Comparison of ENCODE assay signal across 8 cellular contexts in the genomic region with DNA sequence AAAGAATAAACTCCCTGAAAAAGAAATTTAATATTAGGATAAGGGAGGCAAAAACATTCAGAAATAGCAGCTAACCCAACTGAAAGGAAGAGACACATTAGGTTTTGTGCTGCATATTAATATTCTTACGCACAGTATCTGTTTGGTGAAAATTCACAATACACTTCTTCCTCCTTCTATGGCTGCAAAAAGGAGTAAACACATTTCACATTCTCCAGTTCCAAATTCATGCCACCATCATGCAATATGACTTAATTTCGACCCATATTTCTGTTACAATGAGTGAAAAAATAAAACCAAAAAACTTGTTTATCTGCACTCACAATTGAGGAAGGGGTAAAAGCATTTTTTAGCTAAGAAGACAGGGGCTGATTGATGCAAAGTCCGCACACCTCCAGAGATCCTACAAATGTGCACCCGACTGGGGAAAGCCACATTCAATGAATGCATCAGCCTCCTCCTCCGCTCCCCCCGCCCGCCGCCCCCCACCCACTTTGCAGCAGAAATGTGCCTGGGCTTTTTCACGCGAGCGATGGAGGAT. TPM values are rescaled to one million over a fixed set of nuclear protein-coding genes. Genes with fewer than 3 reads are reported as not detected.
DNase-seq lines count a peak whose midpoint lies in the region; ATAC-seq, FAIRE-seq and TF ChIP-seq lines count a peak whose summit lies in the region.

No MANE protein-coding gene starts in this region.

- peak overlapping the region; percentile 73 for H3K9ac ChIP-seq in HUES64 (ENCODE audit: low read depth, low read length)
- H3K9ac ChIP-seq in HepG2 (ENCODE audit: insufficient read depth, low read depth, low read length) = peak overlapping the region; percentile 64

- no peak for FAIRE-seq in HepG2 (lab: Jason Lieb, UNC)

- H3K4me3 ChIP-seq in HUES64 (ENCODE audit: low read length) (peak overlapping the region; percentile 91), HepG2 (replicated peaks in 1 of 3; ENCODE audit: insufficient read depth in 1 of 3, low read depth in 2 of 3, low read length in 3 of 3) (peak overlapping the region; percentile 77 to 92 (median 84)), tibial nerve (peak overlapping the region; percentile 65 to 91 (median 76))

- H3K27ac ChIP-seq in HUES64 (ENCODE audit: low read depth, low read length) = peak overlapping the region; percentile 84
- H3K27ac ChIP-seq in angular gyrus (ENCODE audit: low read depth, low read length) = peak overlapping the region; percentile 73
- no peak overlapping the region for H3K27ac ChIP-seq in HepG2 (ENCODE audit: extremely low read length, insufficient read depth, low read length)
- H3K27ac ChIP-seq in tibial nerve = peak overlapping the region; percentile 90 to 95 (median 92)

- no peak overlapping the region for H2AFZ ChIP-seq in HepG2 (ENCODE audit: low read length)

- ATAC-seq in HepG2 (no peak), GM21825 (IDR thresholded peaks at IDR 0.05; ENCODE audit: unreplicated experiment) (no peak), GM19397 (IDR thresholded peaks at IDR 0.05; ENCODE audit: unreplicated experiment) (no peak)

- TF ChIP-seq CTCF in CD14-positive monocyte (IDR thresholded peaks at IDR 0.05) (no peak), HepG2 (CRISPR knock-in tag; IDR thresholded peaks at IDR 0.05) (no peak), tibial nerve (IDR thresholded peaks at IDR 0.05) (no peak)

- H3K79me2 ChIP-seq in HepG2 (ENCODE audit: insufficient read depth, low read length) = peaks cover 55% of the 10 kb centered on the region

- H3K4me1 Mint-ChIP-seq in CD14-positive monocyte = peaks cover 43% of the 10 kb centered on the region

- BruUV-seq in HepG2 (replicated peaks; lab: Mats Ljungman, UMichigan) = no TSS peak

- peaks cover 0 to 2% (median 0%) of the 10 kb centered on the region in 3 donors for H3K27me3 Mint-ChIP-seq in CD14-positive monocyte (ENCODE audit: low read depth in 3 of 3)

- TF ChIP-seq EP300 in HepG2 (IDR thresholded peaks at IDR 0.05; ENCODE audit: low read depth in 2 of 2, low read length in 2 of 2) = no peak
- TF ChIP-seq EP300 in HepG2 (CRISPR knock-in tag; IDR thresholded peaks at IDR 0.05; ENCODE audit: borderline replicate concordance) = no peak
- TF ChIP-seq EP300 in tibial nerve (IDR thresholded peaks at IDR 0.05) = no peak

- peaks cover 39% of the 10 kb centered on the region for H3K4me1 ChIP-seq in HUES64 (ENCODE audit: insufficient read depth, low read length)
- H3K4me1 ChIP-seq in HepG2 (ENCODE audit: insufficient read depth, low read length) = peaks cover 21% of the 10 kb centered on the region
- peaks cover 0 to 51% (median 26%) of the 10 kb centered on the region in 4 donors for H3K4me1 ChIP-seq in tibial nerve

- peak overlapping the region; percentile 90 to 96 for H3K4me3 Mint-ChIP-seq in CD14-positive monocyte

- peaks cover 6% of the 10 kb centered on the region in 2 donors for H3K36me3 Mint-ChIP-seq in CD14-positive monocyte

- TF ChIP-seq POLR2A in HepG2 (IDR thresholded peaks at IDR 0.05; ENCODE audit: insufficient read depth in 1 of 2, low read depth in 2 of 2, low read length in 2 of 2) = no peak
- no peak for TF ChIP-seq POLR2A in tibial nerve (IDR thresholded peaks at IDR 0.05)

- no peaks in the 10 kb centered on the region; the same call in 1 of the 2 replicates for H4K20me1 ChIP-seq in HepG2 (ENCODE audit: insufficient read depth, low read length)

- POLR2A ChIA-PET in HepG2 (lab: Yijun Ruan, JAX) = no interaction called here

- peak overlapping the region in 6 of 7 donors; percentile 48 to 83 (median 76) for H3K27ac Mint-ChIP-seq in CD14-positive monocyte

- 1% methylated on average over 11 of the region's 11 CpGs for WGBS in HUES64
- 2% methylated on average over 8 of the region's 11 CpGs for whole genome bisulfite sequencing in HepG2 (ENCODE audit: low lambda C conversion rate)
- 0 to 1% methylated on average over 11 of the region's 11 CpGs for WGBS in tibial nerve, 2 donors

- CTCF ChIA-PET in HepG2 (lab: Yijun Ruan, JAX; ENCODE audit: low intra/inter-chr PET ratio, low total read pairs) = no interaction called here

- intact Hi-C loops in CD14-positive monocyte (cut with micrococcal nuclease) = no loop called here
- intact Hi-C loops in HepG2 (cut with micrococcal nuclease; ENCODE audit: unreplicated experiment) = loop anchor here (5.0 kb wide), 1 partner anchor 55 kb away; no protein-coding TSS in a partner anchor

- no peaks in the 10 kb centered on the region for H3K9me3 ChIP-seq in HUES64 (ENCODE audit: insufficient read depth, low read depth, low read length)
- no peaks in the 10 kb centered on the region for H3K9me3 ChIP-seq in HepG2 (ENCODE audit: low read length)
- no peaks in the 10 kb centered on the region for H3K9me3 ChIP-seq in tibial nerve

- no peak for TF ChIP-seq RAD21 in HepG2 (CRISPR knock-in tag; IDR thresholded peaks at IDR 0.05)

- H3K4me2 ChIP-seq in HepG2 (ENCODE audit: low read depth, low read length) = peak overlapping the region; percentile 84

- H3K36me3 ChIP-seq in HUES64 (ENCODE audit: insufficient read depth, low read length) (peaks cover 12% of the 10 kb centered on the region), HepG2 (replicated peaks in 1 of 2; ENCODE audit: control insufficient read depth in 1 of 2, insufficient read depth in 2 of 2, low read length in 2 of 2) (peaks cover 0 to 1% of the 10 kb centered on the region in 2 experiments; a peak in 4 of 5 replicates), tibial nerve (no peaks in the 10 kb centered on the region)

- in situ Hi-C loops in HepG2 (cut with HindIII; ENCODE audit: extremely low pct_ligation_motif_present, low pct_unique_long_range_greater_than_20kb) = no loop called here

- no peaks in the 10 kb centered on the region for H3K27me3 ChIP-seq in HUES64 (ENCODE audit: insufficient read depth, low read length)
- H3K27me3 ChIP-seq in HepG2 (ENCODE audit: control insufficient read depth in 1 of 2, insufficient read depth in 2 of 2, low read length in 2 of 2) = no peaks in the 10 kb centered on the region; a peak in 1 of 5 replicates
- H3K27me3 ChIP-seq in tibial nerve = no peaks in the 10 kb centered on the region

- no peak for DNase-seq in CD14-positive monocyte (ENCODE audit: low spot score)
- no peak for DNase-seq in HepG2 (ENCODE audit: low spot score)
- DNase-seq in tibial nerve (ENCODE audit: low spot score in 2 of 2) = no peak
- DNase-seq in COLO829 (ENCODE audit: low spot score) = no peak

- no peaks in the 10 kb centered on the region for H3K9me3 Mint-ChIP-seq in CD14-positive monocyte

TF ChIP-seq in HepG2, 621 proteins besides CTCF, POLR2A, EP300 and RAD21 (continues in another document):
- TF ChIP-seq DNMT3B (CRISPR knock-in tag; conservative IDR thresholded peaks at IDR 0.05) (no peak), KLF15 (CRISPR knock-in tag; IDR thresholded peaks at IDR 0.05; ENCODE audit: borderline replicate concordance) (no peak), FOXA3 (CRISPR knock-in tag; IDR thresholded peaks at IDR 0.05) (no peak)
- TF ChIP-seq, protein P1, sequence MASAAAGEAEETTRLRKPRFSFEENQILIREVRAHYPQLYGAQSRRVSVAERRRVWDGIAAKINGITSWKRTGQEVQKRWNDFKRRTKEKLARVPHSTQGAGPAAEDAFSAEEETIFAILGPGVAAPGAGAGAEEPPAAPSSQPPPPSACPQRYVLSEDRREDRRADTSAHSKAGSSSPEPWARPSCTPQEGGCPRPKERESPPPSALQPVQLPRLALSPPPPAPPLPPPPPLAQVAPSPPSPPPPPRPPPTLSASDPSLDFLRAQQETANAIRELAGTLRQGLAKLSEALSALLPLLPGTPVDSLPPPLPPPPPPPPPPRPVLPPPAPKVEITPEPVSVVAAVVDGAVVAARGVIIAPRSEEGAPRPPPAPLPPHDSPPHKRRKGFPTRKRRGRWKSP (CRISPR knock-in tag; IDR thresholded peaks at IDR 0.05) = no peak
- TF ChIP-seq, protein P2, sequence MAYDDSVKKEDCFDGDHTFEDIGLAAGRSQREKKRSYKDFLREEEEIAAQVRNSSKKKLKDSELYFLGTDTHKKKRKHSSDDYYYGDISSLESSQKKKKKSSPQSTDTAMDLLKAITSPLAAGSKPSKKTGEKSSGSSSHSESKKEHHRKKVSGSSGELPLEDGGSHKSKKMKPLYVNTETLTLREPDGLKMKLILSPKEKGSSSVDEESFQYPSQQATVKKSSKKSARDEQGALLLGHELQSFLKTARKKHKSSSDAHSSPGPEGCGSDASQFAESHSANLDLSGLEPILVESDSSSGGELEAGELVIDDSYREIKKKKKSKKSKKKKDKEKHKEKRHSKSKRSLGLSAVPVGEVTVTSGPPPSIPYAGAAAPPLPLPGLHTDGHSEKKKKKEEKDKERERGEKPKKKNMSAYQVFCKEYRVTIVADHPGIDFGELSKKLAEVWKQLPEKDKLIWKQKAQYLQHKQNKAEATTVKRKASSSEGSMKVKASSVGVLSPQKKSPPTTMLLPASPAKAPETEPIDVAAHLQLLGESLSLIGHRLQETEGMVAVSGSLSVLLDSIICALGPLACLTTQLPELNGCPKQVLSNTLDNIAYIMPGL (CRISPR knock-in tag; IDR thresholded peaks at IDR 0.05; ENCODE audit: borderline replicate concordance in 1 of 2, low read depth in 1 of 2) = no peak; a peak in 1 of 4 replicates

RNA-seq across cellular contexts. Expression of a gene that starts 1.0 kb away (rescaled TPM):
- polyA plus RNA-seq in CD14-positive monocyte (1 to 10 TPM; 1.0 to 1.2 TPM), HepG2 (2011; rRNA removed) (9.7 and 10.4 TPM in 2 replicates)
- 21.9 TPM for polyA plus RNA-seq in HUES64 (2013, experiment 1 of 2)
- 22.4 TPM for polyA plus RNA-seq in HUES64 (2013, experiment 2 of 2)
- total RNA-seq in HepG2 (2016; rRNA removed; fragmentation: Illumina TruSeq; extraction: Trizol) (8.5 and 13.2 TPM in 2 replicates), tibial nerve (10 to 100 TPM in 2 of 4 donors, 1 to 10 TPM in 2; 7.1 to 13.8 (median 10.0) TPM)
- total RNA-seq in HepG2 (2016; cell fraction: cytosol; rRNA removed; fragmentation: Illumina TruSeq; extraction: Trizol; ENCODE audit: low read depth) = 0.61 and 0.71 TPM in 2 replicates
- 8.1 and 12.6 TPM in 2 replicates for total RNA-seq in HepG2 (2016; cell fraction: insoluble cytoplasmic fraction; rRNA removed; fragmentation: Illumina TruSeq; extraction: Trizol)
- total RNA-seq in HepG2 (2016; cell fraction: membrane; rRNA removed; fragmentation: Illumina TruSeq; extraction: Trizol) = 4.4 and 4.9 TPM in 2 replicates
- 14.1 and 17.4 TPM in 2 replicates for total RNA-seq in HepG2 (2016; cell fraction: nucleus; rRNA removed; fragmentation: Illumina TruSeq; extraction: Trizol)
- polyA plus RNA-seq in HepG2 (2011; cell fraction: cytosol; rRNA removed) = 4.1 and 5.6 TPM in 2 replicates
- polyA plus RNA-seq in HepG2 (2011; cell fraction: nucleus; rRNA removed) = 22.7 and 25.1 TPM in 2 replicates
- polyA plus RNA-seq in HepG2 (2012) = 12.4 and 13.6 TPM in 2 replicates
- 0.29 TPM in 2 replicates for polyA plus RNA-seq in HepG2 (2016; cell fraction: cytosol; fragmentation: Illumina TruSeq; extraction: Trizol; ENCODE audit: low read depth)
- polyA plus RNA-seq in HepG2 (2016; cell fraction: insoluble cytoplasmic fraction; fragmentation: Illumina TruSeq; extraction: Trizol; ENCODE audit: low read depth) = 12.3 and 13.9 TPM in 2 replicates
- polyA plus RNA-seq in HepG2 (2016; cell fraction: membrane; fragmentation: Illumina TruSeq; extraction: Trizol; ENCODE audit: low read depth) = 1.4 and 1.7 TPM in 2 replicates
- 44.5 and 48.9 TPM in 2 replicates for polyA plus RNA-seq in HepG2 (2016; cell fraction: nucleus; fragmentation: Illumina TruSeq; extraction: Trizol; ENCODE audit: insufficient read depth, low read depth)
- 19.3 and 20.3 TPM in 2 replicates for polyA minus RNA-seq in HepG2 (2011; rRNA and poly(A)+ RNA removed; ENCODE audit: low replicate concordance)
- polyA minus RNA-seq in HepG2 (2011; cell fraction: cytosol; rRNA and poly(A)+ RNA removed) = 13.1 and 15.6 TPM in 2 replicates
- polyA minus RNA-seq in HepG2 (2011; cell fraction: nucleus; rRNA and poly(A)+ RNA removed) = 22.4 and 24.4 TPM in 2 replicates
